17 cellular contexts compared by ENCODE assay signal in the genomic region with DNA sequence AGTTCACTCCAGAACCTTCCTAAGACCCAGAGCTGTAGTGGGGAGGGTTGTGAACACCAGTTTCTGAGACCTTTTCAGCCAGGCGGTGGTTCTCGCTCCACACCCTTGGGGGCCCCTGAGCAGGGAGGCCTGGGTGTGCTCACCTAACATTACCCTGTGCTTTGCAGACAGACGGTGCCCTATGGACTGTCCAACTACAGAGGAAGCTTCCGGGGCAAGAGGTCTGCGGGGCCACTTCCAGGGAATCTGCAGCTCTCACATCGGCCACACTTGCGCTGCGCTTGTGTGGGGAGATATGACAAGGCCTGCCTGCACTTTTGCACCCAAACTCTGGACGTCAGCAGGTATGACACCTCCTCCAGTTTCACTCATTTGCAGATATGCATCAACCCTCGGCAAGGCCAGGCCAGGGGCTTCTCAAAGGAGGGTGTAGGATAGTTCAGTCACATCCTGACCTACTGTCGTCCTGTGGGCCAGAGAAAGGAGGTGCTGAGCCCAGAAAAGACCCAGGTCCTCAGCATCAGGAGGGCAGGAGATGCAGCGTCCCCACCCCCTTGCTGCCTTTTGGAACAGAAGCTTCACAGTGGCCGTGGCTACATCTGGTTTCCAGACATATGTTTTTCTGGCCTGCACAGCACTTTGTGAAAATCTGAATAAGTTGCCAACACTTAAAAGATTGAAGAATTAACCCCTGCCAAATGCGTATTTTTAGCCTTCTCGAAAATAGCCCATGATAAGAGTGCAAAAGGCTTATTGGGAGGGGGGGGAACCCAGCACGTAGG.
A peak's percentile ranks its signal among the peaks of the same experiment; 100 is the strongest.
DNase-seq lines count a peak whose midpoint lies in the region; ATAC-seq, FAIRE-seq and TF ChIP-seq lines count a peak whose summit lies in the region.
"Had no signal": no experiment of that assay in that cellular context is flagged by ENCODE, and none has a peak within 500 bp of the region (broad histone marks: within the 10 kb centered on the region; RNA-seq: fewer than 3 reads in every experiment).

No MANE protein-coding gene starts in this region.

- DNase-seq in HTR-8/SVneo (ENCODE audit: insufficient read length, low spot score) (no peak), nephron progenitor cell (no peak), superior temporal gyrus (ENCODE audit: extremely low spot score) (peak; percentile 16), NCI-H1092 treated with DMSO at 0.1 percent for 48 hours (lab: John Stamatoyannopoulos, UW) (no peak), DMS79 (lab: John Stamatoyannopoulos, UW) (no peak), 8988T (no peak)
- DNase-seq: CD4-positive, CD25-positive, alpha-beta regulatory T cell; CD8-positive, alpha-beta memory T cell; COR-L47; GDM1; H9 had no signal

- H3K27me3 Mint-ChIP-seq in nephron progenitor cell (ENCODE audit: low read depth, poor library complexity), result no peaks in the 10 kb centered on the region

- no peak for TF ChIP-seq CTCF in nephron progenitor cell (IDR thresholded peaks at IDR 0.05)

- peak; percentile 49 for FAIRE-seq in HTR-8/SVneo (lab: Jason Lieb, UNC)
- FAIRE-seq: D721Med, GM12892, GM18507, H1 had no signal

- H3K4me1 Mint-ChIP-seq in nephron progenitor cell, result peaks cover 91% of the 10 kb centered on the region
- H3K4me1 Mint-ChIP-seq: B cell; CD4-positive, CD25-positive, alpha-beta regulatory T cell; CD8-positive, alpha-beta memory T cell had no signal

- ATAC-seq in SK-N-SH treated with all-trans-retinoic acid at 6 μM for 48 hours, result no peak; the same call in 2 of the 3 replicates

- peak overlapping the region; percentile 69 for H3K4me3 Mint-ChIP-seq in nephron progenitor cell
- H3K4me3 Mint-ChIP-seq: B cell; CD4-positive, CD25-positive, alpha-beta regulatory T cell; H9 had no signal

- H3K36me3 Mint-ChIP-seq in nephron progenitor cell (ENCODE audit: low read depth), result no peaks in the 10 kb centered on the region
- H3K36me3 Mint-ChIP-seq: CD4-positive, CD25-positive, alpha-beta regulatory T cell; CD8-positive, alpha-beta memory T cell had no signal

- H3K9me3 Mint-ChIP-seq in nephron progenitor cell, result peaks cover 6% of the 10 kb centered on the region
- H3K9me3 Mint-ChIP-seq: CD8-positive, alpha-beta memory T cell; H9 had no signal

- H3K27ac Mint-ChIP-seq in nephron progenitor cell, result no peak overlapping the region
- H3K27ac Mint-ChIP-seq: B cell, H9 had no signal

TF ChIP-seq in SK-N-SH treated with all-trans-retinoic acid at 6 μM for 48 hours, 23 proteins besides CTCF, POLR2A, EP300 and RAD21:
- TF ChIP-seq GLIS3 (CRISPR knock-in tag; IDR thresholded peaks at IDR 0.05) (no peak), TCF4 (CRISPR knock-in tag; IDR thresholded peaks at IDR 0.05; ENCODE audit: borderline replicate concordance) (peak; percentile 72; the same call in 1 of the 2 replicates)
